36 cellular contexts compared by ENCODE assay signal in the genomic region with DNA sequence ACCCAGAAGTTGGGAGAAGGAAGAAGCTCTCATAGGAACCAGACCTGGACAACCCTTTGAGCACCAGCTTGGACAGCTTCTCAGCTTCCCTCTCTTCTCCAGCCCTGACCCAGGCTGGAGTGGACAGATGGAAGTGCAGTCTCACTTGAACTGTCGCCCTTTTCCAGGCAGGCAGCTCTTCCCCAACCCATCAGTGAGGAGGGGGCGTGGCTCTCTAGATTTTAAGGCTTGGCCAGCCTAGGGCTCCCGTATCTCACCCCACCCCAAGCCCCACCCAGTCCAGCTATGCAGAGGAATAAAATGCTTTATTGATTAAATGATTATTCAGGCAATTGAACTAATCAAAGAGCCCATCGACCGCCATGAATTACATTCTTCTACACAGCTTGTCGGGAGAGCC. TPM values are rescaled to one million over a fixed set of nuclear protein-coding genes. Genes with fewer than 3 reads are reported as not detected.
DNase-seq lines count a peak whose midpoint lies in the region; ATAC-seq and TF ChIP-seq lines count a peak whose summit lies in the region.
"Had no signal": no experiment of that assay in that cellular context is flagged by ENCODE, and none has a peak within 500 bp of the region (broad histone marks: within the 10 kb centered on the region; RNA-seq: fewer than 3 reads in every experiment).

No MANE protein-coding gene starts in this region.

- H3K9me3 ChIP-seq in OCI-LY7 (ENCODE audit: low read length) (no peaks in the 10 kb centered on the region), neural progenitor cell (ENCODE audit: low read depth) (no peaks in the 10 kb centered on the region), WERI-Rb-1 (ENCODE audit: severe bottlenecking) (peaks cover 9% of the 10 kb centered on the region)
- H3K9me3 ChIP-seq: esophagus muscularis mucosa, prostate gland, right lobe of liver, upper lobe of right lung had no signal

- no TSS peak for BruUV-seq in OCI-LY7 (replicated peaks; lab: Mats Ljungman, UMichigan)

- H2AFZ ChIP-seq in OCI-LY7 (ENCODE audit: low read length) (no peak overlapping the region), neural progenitor cell (replicated peaks) (no peak overlapping the region)

- H3K27ac Mint-ChIP-seq in neural progenitor cell, result no peak overlapping the region
- H3K27ac Mint-ChIP-seq in stimulated activated effector memory CD8-positive, alpha-beta T cell treated with anti-CD3 and anti-CD28 coated beads, Interleukin-12 subunit alpha, Interleukin-12 subunit beta, amount 100 ng/mL, for 72 hours, result no peak overlapping the region
- H3K27ac Mint-ChIP-seq: activated CD4-positive, alpha-beta memory T cell treated with anti-CD3 and anti-CD28 coated beads, Interleukin-2, amount 10 ng/mL, durations not matched to agents 7 days and 5 days; activated naive CD4-positive, alpha-beta T cell treated with anti-CD3 and anti-CD28 coated beads for 36 hours; brain; mesothelial cell of epicardium; naive thymus-derived CD4-positive, alpha-beta T cell; T-helper 1 cell treated with Interleukin-12 subunit alpha and Interleukin-12 subunit beta and Interleukin-4 antibody, amounts not matched to agents 30 μg/mL and 1 μg/mL, for 36 hours had no signal

- no peaks in the 10 kb centered on the region for H3K9me2 ChIP-seq in OCI-LY7 (ENCODE audit: insufficient read depth, low read length)

- H3K4me3 Mint-ChIP-seq in neural progenitor cell, result no peak overlapping the region
- H3K4me3 Mint-ChIP-seq in stimulated activated effector memory CD8-positive, alpha-beta T cell treated with anti-CD3 and anti-CD28 coated beads, Interleukin-12 subunit alpha, Interleukin-12 subunit beta, amount 100 ng/mL, for 72 hours, result no peak overlapping the region
- H3K4me3 Mint-ChIP-seq: activated CD4-positive, alpha-beta memory T cell treated with anti-CD3 and anti-CD28 coated beads, Interleukin-2, amount 10 ng/mL, durations not matched to agents 7 days and 5 days; activated naive CD4-positive, alpha-beta T cell treated with anti-CD3 and anti-CD28 coated beads for 36 hours; mesothelial cell of epicardium; T-helper 1 cell treated with Interleukin-12 subunit alpha and Interleukin-12 subunit beta and Interleukin-4 antibody, amounts not matched to agents 30 μg/mL and 1 μg/mL, for 36 hours had no signal

- intact Hi-C loops in OCI-LY7 (cut with micrococcal nuclease; ENCODE audit: unreplicated experiment), result loop anchor here (2.0 to 5.0 kb wide), 4 partner anchors 37 to 340 kb away; no protein-coding TSS in a partner anchor

- H3K36me3 ChIP-seq in GM06990 (ENCODE audit: control insufficient read depth, insufficient read depth, low read length) (no peaks in the 10 kb centered on the region), OCI-LY7 (ENCODE audit: insufficient read depth, low read length) (peaks cover 32% of the 10 kb centered on the region), neural progenitor cell (no peaks in the 10 kb centered on the region), WERI-Rb-1 (0 out of 2 replicates have a peak, but pooled peaks cover under 1% of the 10 kb centered on the region)
- H3K36me3 ChIP-seq: esophagus muscularis mucosa, prostate gland, right lobe of liver, SJSA1, upper lobe of right lung had no signal

- no peaks in the 10 kb centered on the region for H3K9me3 Mint-ChIP-seq in neural progenitor cell
- no peaks in the 10 kb centered on the region for H3K9me3 Mint-ChIP-seq in stimulated activated effector memory CD8-positive, alpha-beta T cell treated with anti-CD3 and anti-CD28 coated beads, Interleukin-12 subunit alpha, Interleukin-12 subunit beta, amount 100 ng/mL, for 72 hours
- H3K9me3 Mint-ChIP-seq: activated CD4-positive, alpha-beta memory T cell treated with anti-CD3 and anti-CD28 coated beads, Interleukin-2, amount 10 ng/mL, durations not matched to agents 7 days and 5 days; activated naive CD4-positive, alpha-beta T cell treated with anti-CD3 and anti-CD28 coated beads for 36 hours; mesothelial cell of epicardium; T-helper 1 cell treated with Interleukin-12 subunit alpha and Interleukin-12 subunit beta and Interleukin-4 antibody, amounts not matched to agents 30 μg/mL and 1 μg/mL, for 36 hours had no signal

- TF ChIP-seq CTCF in GM06990 (IDR thresholded peaks at IDR 0.05; ENCODE audit: insufficient read depth, low read length, poor library complexity, severe bottlenecking) (no peak), OCI-LY7 (conservative IDR thresholded peaks at IDR 0.05; ENCODE audit: low read length) (no peak), neural progenitor cell (IDR thresholded peaks at IDR 0.05) (no peak), WERI-Rb-1 (IDR thresholded peaks at IDR 0.05; ENCODE audit: low read depth, low read length) (no peak)

- peaks cover 50% of the 10 kb centered on the region for H3F3A ChIP-seq in neural progenitor cell (ENCODE audit: low read depth)

- H3K27ac ChIP-seq in OCI-LY7 (ENCODE audit: low read depth, low read length, poor library complexity, severe bottlenecking) (peak overlapping the region; percentile 95), neural progenitor cell (no peak overlapping the region), WERI-Rb-1 (no peak overlapping the region)
- H3K27ac ChIP-seq: esophagus muscularis mucosa, prostate gland, right lobe of liver, SJSA1, upper lobe of right lung had no signal

- H4K20me1 ChIP-seq in OCI-LY7 (ENCODE audit: insufficient read depth, low read length), result peaks cover 18% of the 10 kb centered on the region
- peaks cover 76% of the 10 kb centered on the region for H4K20me1 ChIP-seq in neural progenitor cell (ENCODE audit: low read depth)

- ATAC-seq in stimulated activated effector memory CD8-positive, alpha-beta T cell treated with anti-CD3 and anti-CD28 coated beads, Interleukin-12 subunit alpha, Interleukin-12 subunit beta, amount 100 ng/mL, for 72 hours, result no peak
- ATAC-seq in HG03439 (IDR thresholded peaks at IDR 0.05; ENCODE audit: unreplicated experiment), result no peak
- ATAC-seq: HCT116; naive thymus-derived CD4-positive, alpha-beta T cell; right lobe of liver; upper lobe of right lung had no signal

- no peak overlapping the region for H3K9ac ChIP-seq in neural progenitor cell

- in situ Hi-C loops in GM18951 (cut with MboI; ENCODE audit: low sequenced_read_pairs, unreplicated experiment), result loop anchor here (5.0 kb wide), 1 partner anchor 270 kb away; no protein-coding TSS in a partner anchor

- peaks cover 83% of the 10 kb centered on the region for H3K79me2 ChIP-seq in OCI-LY7 (ENCODE audit: insufficient read depth, low read depth, low read length)
- no peaks in the 10 kb centered on the region for H3K79me2 ChIP-seq in neural progenitor cell (ENCODE audit: low read depth)

- POLR2A ChIA-PET in OCI-LY7 (lab: Charles Lee), result interaction anchor here (0.6 to 1.4 kb wide), 15 partner anchors 27 to 375 kb away, joined by 3 to 8 read pairs (median 3); no protein-coding TSS in a partner anchor

- DNase-seq in GM06990 (ENCODE audit: extremely low read depth, insufficient read length) (no peak), OCI-LY7 (ENCODE audit: low spot score) (peak; percentile 48), neural progenitor cell (ENCODE audit: low spot score) (peak; percentile 35), SHP77 (lab: John Stamatoyannopoulos, UW) (no peak), WERI-Rb-1 (no peak)
- DNase-seq in stimulated activated effector memory CD8-positive, alpha-beta T cell treated with anti-CD3 and anti-CD28 coated beads, Interleukin-12 subunit alpha, Interleukin-12 subunit beta, amount 100 ng/mL, for 72 hours (ENCODE audit: low spot score in 2 of 2), result no peak
- DNase-seq: activated CD4-positive, alpha-beta memory T cell treated with anti-CD3 and anti-CD28 coated beads, Interleukin-2, amount 10 ng/mL, durations not matched to agents 7 days and 5 days; activated CD4-positive, alpha-beta T cell treated with anti-CD3 and anti-CD28 coated beads for 1 hour; activated CD8-positive, alpha-beta memory T cell treated with anti-CD3 and anti-CD28 coated beads, Interleukin-2, amount 50 U/mL, for 4 hours; activated naive CD4-positive, alpha-beta T cell treated with anti-CD3 and anti-CD28 coated beads for 36 hours; cerebellar nuclear complex; COR-L47; dermis blood vessel endothelial cell; foreskin fibroblast; naive thymus-derived CD4-positive, alpha-beta T cell; NCI-H1048; NCI-H1694; NCI-H446; NCI-H748 treated with DMSO at 0.1 percent for 48 hours; nucleus accumbens; right lobe of liver; RPMI8226; stimulated activated CD4-positive, alpha-beta T cell treated with anti-CD3 and anti-CD28 coated beads, Interleukin-12 subunit alpha, Interleukin-12 subunit beta, amount 100 ng/mL, for 4 hours; stimulated activated CD4-positive, alpha-beta T cell treated with anti-CD3 and anti-CD28 coated beads, Interleukin-2, amount 100 ng/mL, for 48 hours; upper lobe of right lung had no signal

- TF ChIP-seq POLR2A in GM18951 (IDR thresholded peaks at IDR 0.05; ENCODE audit: extremely low read depth, insufficient read depth, insufficient read length), result peak; percentile 36

- H3K27me3 ChIP-seq in GM06990 (replicated peaks; ENCODE audit: control insufficient read depth, insufficient read depth, low read length) (no peaks in the 10 kb centered on the region), neural progenitor cell (peaks cover 100% of the 10 kb centered on the region), WERI-Rb-1 (ENCODE audit: insufficient read depth, low read depth, severe bottlenecking) (no peaks in the 10 kb centered on the region)

- no peaks in the 10 kb centered on the region for H3K36me3 Mint-ChIP-seq in neural progenitor cell
- peaks cover 7% of the 10 kb centered on the region for H3K36me3 Mint-ChIP-seq in stimulated activated effector memory CD8-positive, alpha-beta T cell treated with anti-CD3 and anti-CD28 coated beads, Interleukin-12 subunit alpha, Interleukin-12 subunit beta, amount 100 ng/mL, for 72 hours
- H3K36me3 Mint-ChIP-seq: brain had no signal

- CTCF ChIA-PET in OCI-LY7 (lab: Charles Lee; ENCODE audit: unreplicated experiment), result interaction anchor here (0.5 kb wide), 1 partner anchor 339 kb away, joined by 4 read pairs; no protein-coding TSS in a partner anchor

- H3K4me1 Mint-ChIP-seq in neural progenitor cell, result peaks cover 64% of the 10 kb centered on the region
- H3K4me1 Mint-ChIP-seq in stimulated activated effector memory CD8-positive, alpha-beta T cell treated with anti-CD3 and anti-CD28 coated beads, Interleukin-12 subunit alpha, Interleukin-12 subunit beta, amount 100 ng/mL, for 72 hours, result peaks cover 44% of the 10 kb centered on the region

- peaks cover 56% of the 10 kb centered on the region for H3K4me1 ChIP-seq in OCI-LY7 (ENCODE audit: insufficient read depth, low read length, poor library complexity, severe bottlenecking)
- peaks cover 51% of the 10 kb centered on the region for H3K4me1 ChIP-seq in neural progenitor cell

- peak overlapping the region; percentile 87 for H3K4me3 ChIP-seq in GM06990 (replicated peaks; ENCODE audit: low read depth, low read length)
- peak overlapping the region; percentile 88 for H3K4me3 ChIP-seq in OCI-LY7 (ENCODE audit: low read depth, low read length, poor library complexity, severe bottlenecking)
- no peak overlapping the region for H3K4me3 ChIP-seq in neural progenitor cell
- H3K4me3 ChIP-seq in WERI-Rb-1 (ENCODE audit: low read depth, low read length), result no peak overlapping the region
- H3K4me3 ChIP-seq: esophagus muscularis mucosa, prostate gland, right lobe of liver, SJSA1, upper lobe of right lung had no signal

- H3K4me2 ChIP-seq in OCI-LY7 (ENCODE audit: low read length) (peak overlapping the region; percentile 81), neural progenitor cell (no peak overlapping the region)

- peaks cover 74% of the 10 kb centered on the region for H3K27me3 Mint-ChIP-seq in neural progenitor cell (ENCODE audit: insufficient read depth, low read depth)

RNA-seq across cellular contexts. Expression of a gene that starts 2.2 kb away (rescaled TPM):
- 50.4 and 62.5 TPM in 2 replicates for total RNA-seq in OCI-LY7 (2014; rRNA removed; shearing (Covaris generic))
- total RNA-seq in OCI-LY7 (2022) (141 and 148 TPM in 2 replicates), neural progenitor cell (ENCODE audit: low replicate concordance) (0.06 TPM in 1 of 2 replicates, not detected in the other)
- total RNA-seq: dermis blood vessel endothelial cell, G401, LHCN-M2, mesothelial cell of epicardium, SJSA1 had no signal

Comparison
In these comparisons a context has a peak if more than half of its experiments do, and no peak if none do; other contexts are left out.
1. DNase-seq: peak in OCI-LY7 (single experiment) and neural progenitor cell (single experiment); none in GM06990 (single experiment), stimulated activated effector memory CD8-positive, alpha-beta T cell treated with anti-CD3 and anti-CD28 coated beads, Interleukin-12 subunit alpha, Interleukin-12 subunit beta, amount 100 ng/mL, for 72 hours (0 of 2), SHP77 (0 of 2) and WERI-Rb-1 (single experiment).
2. H3K4me3 ChIP-seq: peak in GM06990 (single experiment) and OCI-LY7 (single experiment); none in neural progenitor cell (single experiment) and WERI-Rb-1 (single experiment).
3. RNA of a gene that starts 2.2 kb away (total RNA-seq): 50.4 to 148 TPM in OCI-LY7; 0.06 TPM in neural progenitor cell; every median in the first group is over 10 times any median in the second.